ENCODE assay signal across 2 cellular contexts in the genomic region with DNA sequence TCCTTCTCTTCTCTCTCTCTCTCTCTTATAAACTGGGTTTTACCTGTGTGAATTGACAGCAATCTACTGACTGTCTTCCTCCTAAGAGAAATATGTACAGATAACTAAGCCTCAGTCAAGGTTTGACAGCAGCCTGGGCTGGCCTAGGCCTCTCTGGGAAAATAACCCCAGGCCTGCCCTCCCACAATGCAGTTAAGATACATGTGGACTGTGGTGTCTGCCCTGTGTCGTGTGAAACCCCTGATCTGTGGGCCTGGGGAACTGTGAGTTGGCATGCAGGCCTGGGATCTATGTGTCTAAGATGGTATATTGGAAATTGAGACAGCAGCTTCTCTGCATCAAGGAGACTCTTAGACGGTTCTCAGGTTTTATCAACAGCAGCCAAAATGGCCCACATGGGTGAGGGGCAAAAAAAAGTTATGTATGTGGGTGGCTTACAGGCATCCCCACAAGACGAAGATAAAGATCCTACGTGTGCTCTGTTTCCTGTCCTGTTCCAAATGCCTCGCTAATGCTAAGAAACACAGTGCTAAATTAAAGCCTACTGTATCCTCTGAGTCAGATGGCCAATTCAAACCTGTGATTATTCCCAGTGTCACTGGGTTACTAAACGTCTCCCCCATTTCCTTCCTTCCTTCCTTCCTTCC.
TF ChIP-seq lines count a peak whose summit lies in the region.

No MANE protein-coding gene starts in this region.

TF ChIP-seq in GM23338, 12 proteins besides CTCF, POLR2A, EP300 and RAD21 (continued from another document and continues in another):
- no peak for TF ChIP-seq JUNB (IDR thresholded peaks at IDR 0.05; ENCODE audit: unreplicated experiment)
- TF ChIP-seq, protein P1, sequence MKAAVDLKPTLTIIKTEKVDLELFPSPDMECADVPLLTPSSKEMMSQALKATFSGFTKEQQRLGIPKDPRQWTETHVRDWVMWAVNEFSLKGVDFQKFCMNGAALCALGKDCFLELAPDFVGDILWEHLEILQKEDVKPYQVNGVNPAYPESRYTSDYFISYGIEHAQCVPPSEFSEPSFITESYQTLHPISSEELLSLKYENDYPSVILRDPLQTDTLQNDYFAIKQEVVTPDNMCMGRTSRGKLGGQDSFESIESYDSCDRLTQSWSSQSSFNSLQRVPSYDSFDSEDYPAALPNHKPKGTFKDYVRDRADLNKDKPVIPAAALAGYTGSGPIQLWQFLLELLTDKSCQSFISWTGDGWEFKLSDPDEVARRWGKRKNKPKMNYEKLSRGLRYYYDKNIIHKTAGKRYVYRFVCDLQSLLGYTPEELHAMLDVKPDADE (IDR thresholded peaks at IDR 0.05) = no peak
- TF ChIP-seq ZNF114 (CRISPR knock-in tag; IDR thresholded peaks at IDR 0.05) = no peak
- TF ChIP-seq STAT1 (IDR thresholded peaks at IDR 0.05; ENCODE audit: unreplicated experiment) = no peak
- TF ChIP-seq NANOG (IDR thresholded peaks at IDR 0.05; ENCODE audit: borderline replicate concordance) = no peak
- no peak for TF ChIP-seq POLR2AphosphoS5 (IDR thresholded peaks at IDR 0.05; ENCODE audit: low read depth)
- TF ChIP-seq, protein P2, sequence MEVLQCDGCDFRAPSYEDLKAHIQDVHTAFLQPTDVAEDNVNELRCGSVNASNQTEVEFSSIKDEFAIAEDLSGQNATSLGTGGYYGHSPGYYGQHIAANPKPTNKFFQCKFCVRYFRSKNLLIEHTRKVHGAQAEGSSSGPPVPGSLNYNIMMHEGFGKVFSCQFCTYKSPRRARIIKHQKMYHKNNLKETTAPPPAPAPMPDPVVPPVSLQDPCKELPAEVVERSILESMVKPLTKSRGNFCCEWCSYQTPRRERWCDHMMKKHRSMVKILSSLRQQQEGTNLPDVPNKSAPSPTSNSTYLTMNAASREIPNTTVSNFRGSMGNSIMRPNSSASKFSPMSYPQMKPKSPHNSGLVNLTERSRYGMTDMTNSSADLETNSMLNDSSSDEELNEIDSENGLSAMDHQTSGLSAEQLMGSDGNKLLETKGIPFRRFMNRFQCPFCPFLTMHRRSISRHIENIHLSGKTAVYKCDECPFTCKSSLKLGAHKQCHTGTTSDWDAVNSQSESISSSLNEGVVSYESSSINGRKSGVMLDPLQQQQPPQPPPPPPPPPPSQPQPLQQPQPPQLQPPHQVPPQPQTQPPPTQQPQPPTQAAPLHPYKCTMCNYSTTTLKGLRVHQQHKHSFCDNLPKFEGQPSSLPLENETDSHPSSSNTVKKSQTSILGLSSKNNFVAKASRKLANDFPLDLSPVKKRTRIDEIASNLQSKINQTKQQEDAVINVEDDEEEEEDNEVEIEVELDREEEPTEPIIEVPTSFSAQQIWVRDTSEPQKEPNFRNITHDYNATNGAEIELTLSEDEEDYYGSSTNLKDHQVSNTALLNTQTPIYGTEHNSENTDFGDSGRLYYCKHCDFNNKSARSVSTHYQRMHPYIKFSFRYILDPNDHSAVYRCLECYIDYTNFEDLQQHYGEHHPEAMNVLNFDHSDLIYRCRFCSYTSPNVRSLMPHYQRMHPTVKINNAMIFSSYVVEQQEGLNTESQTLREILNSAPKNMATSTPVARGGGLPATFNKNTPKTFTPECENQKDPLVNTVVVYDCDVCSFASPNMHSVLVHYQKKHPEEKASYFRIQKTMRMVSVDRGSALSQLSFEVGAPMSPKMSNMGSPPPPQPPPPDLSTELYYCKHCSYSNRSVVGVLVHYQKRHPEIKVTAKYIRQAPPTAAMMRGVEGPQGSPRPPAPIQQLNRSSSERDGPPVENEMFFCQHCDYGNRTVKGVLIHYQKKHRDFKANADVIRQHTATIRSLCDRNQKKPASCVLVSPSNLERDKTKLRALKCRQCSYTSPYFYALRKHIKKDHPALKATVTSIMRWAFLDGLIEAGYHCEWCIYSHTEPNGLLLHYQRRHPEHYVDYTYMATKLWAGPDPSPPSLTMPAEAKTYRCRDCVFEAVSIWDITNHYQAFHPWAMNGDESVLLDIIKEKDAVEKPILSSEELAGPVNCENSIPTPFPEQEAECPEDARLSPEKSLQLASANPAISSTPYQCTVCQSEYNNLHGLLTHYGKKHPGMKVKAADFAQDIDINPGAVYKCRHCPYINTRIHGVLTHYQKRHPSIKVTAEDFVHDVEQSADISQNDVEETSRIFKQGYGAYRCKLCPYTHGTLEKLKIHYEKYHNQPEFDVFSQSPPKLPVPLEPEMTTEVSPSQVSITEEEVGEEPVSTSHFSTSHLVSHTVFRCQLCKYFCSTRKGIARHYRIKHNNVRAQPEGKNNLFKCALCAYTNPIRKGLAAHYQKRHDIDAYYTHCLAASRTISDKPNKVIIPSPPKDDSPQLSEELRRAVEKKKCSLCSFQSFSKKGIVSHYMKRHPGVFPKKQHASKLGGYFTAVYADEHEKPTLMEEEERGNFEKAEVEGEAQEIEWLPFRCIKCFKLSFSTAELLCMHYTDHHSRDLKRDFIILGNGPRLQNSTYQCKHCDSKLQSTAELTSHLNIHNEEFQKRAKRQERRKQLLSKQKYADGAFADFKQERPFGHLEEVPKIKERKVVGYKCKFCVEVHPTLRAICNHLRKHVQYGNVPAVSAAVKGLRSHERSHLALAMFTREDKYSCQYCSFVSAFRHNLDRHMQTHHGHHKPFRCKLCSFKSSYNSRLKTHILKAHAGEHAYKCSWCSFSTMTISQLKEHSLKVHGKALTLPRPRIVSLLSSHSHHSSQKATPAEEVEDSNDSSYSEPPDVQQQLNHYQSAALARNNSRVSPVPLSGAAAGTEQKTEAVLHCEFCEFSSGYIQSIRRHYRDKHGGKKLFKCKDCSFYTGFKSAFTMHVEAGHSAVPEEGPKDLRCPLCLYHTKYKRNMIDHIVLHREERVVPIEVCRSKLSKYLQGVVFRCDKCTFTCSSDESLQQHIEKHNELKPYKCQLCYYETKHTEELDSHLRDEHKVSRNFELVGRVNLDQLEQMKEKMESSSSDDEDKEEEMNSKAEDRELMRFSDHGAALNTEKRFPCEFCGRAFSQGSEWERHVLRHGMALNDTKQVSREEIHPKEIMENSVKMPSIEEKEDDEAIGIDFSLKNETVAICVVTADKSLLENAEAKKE (CRISPR knock-in tag; IDR thresholded peaks at IDR 0.05) = no peak
- no peak for TF ChIP-seq EZH2phosphoT487 (IDR thresholded peaks at IDR 0.05; ENCODE audit: unreplicated experiment)
- TF ChIP-seq CREB1 (CRISPR knock-in tag; IDR thresholded peaks at IDR 0.05; ENCODE audit: low read depth) = no peak

TF ChIP-seq in K562, 482 proteins besides CTCF, POLR2A, EP300 and RAD21:
- TF ChIP-seq, protein P3, sequence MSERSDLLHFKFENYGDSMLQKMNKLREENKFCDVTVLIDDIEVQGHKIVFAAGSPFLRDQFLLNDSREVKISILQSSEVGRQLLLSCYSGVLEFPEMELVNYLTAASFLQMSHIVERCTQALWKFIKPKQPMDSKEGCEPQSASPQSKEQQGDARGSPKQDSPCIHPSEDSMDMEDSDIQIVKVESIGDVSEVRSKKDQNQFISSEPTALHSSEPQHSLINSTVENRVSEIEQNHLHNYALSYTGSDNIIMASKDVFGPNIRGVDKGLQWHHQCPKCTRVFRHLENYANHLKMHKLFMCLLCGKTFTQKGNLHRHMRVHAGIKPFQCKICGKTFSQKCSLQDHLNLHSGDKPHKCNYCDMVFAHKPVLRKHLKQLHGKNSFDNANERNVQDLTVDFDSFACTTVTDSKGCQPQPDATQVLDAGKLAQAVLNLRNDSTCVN (CRISPR knock-in tag; IDR thresholded peaks at IDR 0.05) = 0 out of 2 replicates have a peak, but pooled peaks have one; percentile 6
- TF ChIP-seq TEAD1 (CRISPR knock-in tag; IDR thresholded peaks at IDR 0.05) = no peak
- TF ChIP-seq, protein P4, sequence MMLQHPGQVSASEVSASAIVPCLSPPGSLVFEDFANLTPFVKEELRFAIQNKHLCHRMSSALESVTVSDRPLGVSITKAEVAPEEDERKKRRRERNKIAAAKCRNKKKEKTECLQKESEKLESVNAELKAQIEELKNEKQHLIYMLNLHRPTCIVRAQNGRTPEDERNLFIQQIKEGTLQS (IDR thresholded peaks at IDR 0.05) = no peak
- TF ChIP-seq, protein P4 (CRISPR knock-in tag; conservative IDR thresholded peaks at IDR 0.05) = no peak
- TF ChIP-seq, protein P5, sequence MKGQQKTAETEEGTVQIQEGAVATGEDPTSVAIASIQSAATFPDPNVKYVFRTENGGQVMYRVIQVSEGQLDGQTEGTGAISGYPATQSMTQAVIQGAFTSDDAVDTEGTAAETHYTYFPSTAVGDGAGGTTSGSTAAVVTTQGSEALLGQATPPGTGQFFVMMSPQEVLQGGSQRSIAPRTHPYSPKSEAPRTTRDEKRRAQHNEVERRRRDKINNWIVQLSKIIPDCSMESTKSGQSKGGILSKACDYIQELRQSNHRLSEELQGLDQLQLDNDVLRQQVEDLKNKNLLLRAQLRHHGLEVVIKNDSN (CRISPR knock-in tag; IDR thresholded peaks at IDR 0.05) = no peak
